In the genomic region with DNA sequence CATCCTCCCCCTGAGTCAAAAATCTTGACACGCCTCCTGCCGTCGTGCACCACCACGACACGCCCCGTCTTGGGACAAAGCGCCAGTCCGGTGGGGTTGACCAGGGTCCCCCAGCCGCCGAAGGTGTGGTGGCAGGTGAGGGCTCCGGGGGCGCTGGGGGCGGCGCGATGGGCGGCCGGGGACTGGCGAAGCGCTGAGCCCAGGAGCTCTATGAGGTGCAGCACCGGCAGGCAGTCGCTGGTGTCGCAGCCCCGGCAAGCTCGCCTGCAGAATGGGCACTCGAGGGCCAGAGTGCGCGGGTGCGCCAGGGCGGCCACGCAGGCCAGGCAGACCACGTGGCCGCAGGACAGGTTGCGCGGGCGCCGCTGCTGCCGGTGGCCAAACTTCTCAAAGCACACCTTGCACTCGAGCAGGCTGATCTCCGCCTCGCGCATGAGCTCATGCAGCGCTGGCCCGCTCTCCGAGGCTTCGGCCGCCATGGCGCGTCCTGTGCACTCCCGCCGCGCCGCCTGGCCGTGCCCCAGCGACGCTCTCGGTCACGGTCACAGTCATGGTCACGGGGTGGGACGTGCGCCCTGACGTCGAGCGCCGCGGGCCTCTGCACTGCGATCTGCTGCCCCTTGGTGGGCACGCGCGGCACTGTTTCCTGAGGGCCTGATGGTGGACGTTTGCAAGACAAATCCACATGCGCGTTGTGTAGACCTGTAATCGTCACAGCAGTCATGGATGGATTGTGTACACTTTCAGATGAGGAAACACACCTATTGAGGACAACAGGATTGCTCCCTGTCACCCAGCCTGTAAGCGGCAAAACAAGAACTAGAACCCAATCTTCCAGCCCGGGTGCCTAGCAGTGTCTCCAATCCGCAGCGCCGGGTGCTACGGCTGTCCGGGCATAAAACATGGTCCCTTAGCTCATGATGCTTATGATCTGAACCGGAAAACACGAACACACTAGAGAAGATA, we compare ENCODE assay signal across 1 cellular context.
TF ChIP-seq lines count a peak whose summit lies in the region.

A gene (minus strand): TSS at position 550 of the 966 bp plus-strand sequence. CDS start 71 bp downstream, at position 479.

TF ChIP-seq in HepG2, 621 proteins besides CTCF, POLR2A, EP300 and RAD21 (continued from another document and continues in another):
- TF ChIP-seq, protein P1, sequence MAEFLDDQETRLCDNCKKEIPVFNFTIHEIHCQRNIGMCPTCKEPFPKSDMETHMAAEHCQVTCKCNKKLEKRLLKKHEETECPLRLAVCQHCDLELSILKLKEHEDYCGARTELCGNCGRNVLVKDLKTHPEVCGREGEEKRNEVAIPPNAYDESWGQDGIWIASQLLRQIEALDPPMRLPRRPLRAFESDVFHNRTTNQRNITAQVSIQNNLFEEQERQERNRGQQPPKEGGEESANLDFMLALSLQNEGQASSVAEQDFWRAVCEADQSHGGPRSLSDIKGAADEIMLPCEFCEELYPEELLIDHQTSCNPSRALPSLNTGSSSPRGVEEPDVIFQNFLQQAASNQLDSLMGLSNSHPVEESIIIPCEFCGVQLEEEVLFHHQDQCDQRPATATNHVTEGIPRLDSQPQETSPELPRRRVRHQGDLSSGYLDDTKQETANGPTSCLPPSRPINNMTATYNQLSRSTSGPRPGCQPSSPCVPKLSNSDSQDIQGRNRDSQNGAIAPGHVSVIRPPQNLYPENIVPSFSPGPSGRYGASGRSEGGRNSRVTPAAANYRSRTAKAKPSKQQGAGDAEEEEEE (CRISPR knock-in tag; IDR thresholded peaks at IDR 0.05; ENCODE audit: borderline replicate concordance) = peak; percentile 82; the same call in 1 of the 2 replicates
- TF ChIP-seq, protein P2, sequence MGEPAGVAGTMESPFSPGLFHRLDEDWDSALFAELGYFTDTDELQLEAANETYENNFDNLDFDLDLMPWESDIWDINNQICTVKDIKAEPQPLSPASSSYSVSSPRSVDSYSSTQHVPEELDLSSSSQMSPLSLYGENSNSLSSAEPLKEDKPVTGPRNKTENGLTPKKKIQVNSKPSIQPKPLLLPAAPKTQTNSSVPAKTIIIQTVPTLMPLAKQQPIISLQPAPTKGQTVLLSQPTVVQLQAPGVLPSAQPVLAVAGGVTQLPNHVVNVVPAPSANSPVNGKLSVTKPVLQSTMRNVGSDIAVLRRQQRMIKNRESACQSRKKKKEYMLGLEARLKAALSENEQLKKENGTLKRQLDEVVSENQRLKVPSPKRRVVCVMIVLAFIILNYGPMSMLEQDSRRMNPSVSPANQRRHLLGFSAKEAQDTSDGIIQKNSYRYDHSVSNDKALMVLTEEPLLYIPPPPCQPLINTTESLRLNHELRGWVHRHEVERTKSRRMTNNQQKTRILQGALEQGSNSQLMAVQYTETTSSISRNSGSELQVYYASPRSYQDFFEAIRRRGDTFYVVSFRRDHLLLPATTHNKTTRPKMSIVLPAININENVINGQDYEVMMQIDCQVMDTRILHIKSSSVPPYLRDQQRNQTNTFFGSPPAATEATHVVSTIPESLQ (CRISPR knock-in tag; conservative IDR thresholded peaks at IDR 0.05) = 0 out of 2 replicates have a peak, but pooled peaks have one; percentile 83
- TF ChIP-seq ZNF225 (CRISPR knock-in tag; IDR thresholded peaks at IDR 0.05) (peak; percentile 86), FOXC1 (CRISPR knock-in tag; IDR thresholded peaks at IDR 0.05; ENCODE audit: borderline replicate concordance) (peak; percentile 89), KDM5B (CRISPR knock-in tag; IDR thresholded peaks at IDR 0.05; ENCODE audit: borderline replicate concordance) (peak; percentile 98), GTF3A (CRISPR knock-in tag; conservative IDR thresholded peaks at IDR 0.05) (peak; percentile 88; the same call in 1 of the 2 replicates), SP4 (CRISPR knock-in tag; IDR thresholded peaks at IDR 0.05) (peak; percentile 88; the same call in 1 of the 2 replicates), NR2C2 (CRISPR knock-in tag; IDR thresholded peaks at IDR 0.05; ENCODE audit: borderline replicate concordance) (peak; percentile 88), ZBTB42 (CRISPR knock-in tag; IDR thresholded peaks at IDR 0.05) (0 out of 2 replicates have a peak, but pooled peaks have one; percentile 47), ZNF253 (CRISPR knock-in tag; IDR thresholded peaks at IDR 0.05; ENCODE audit: borderline replicate concordance) (0 out of 2 replicates have a peak, but pooled peaks have one; percentile 50), DPF2 (CRISPR knock-in tag; IDR thresholded peaks at IDR 0.05; ENCODE audit: borderline replicate concordance, low read depth) (peak; percentile 77; the same call in 1 of the 2 replicates), NR2F6 (IDR thresholded peaks at IDR 0.05) (no peak), NR2F6 (CRISPR knock-in tag; IDR thresholded peaks at IDR 0.05) (peak; percentile 91), MBNL3 (CRISPR knock-in tag; conservative IDR thresholded peaks at IDR 0.05) (no peak), BHLHE40 (IDR thresholded peaks at IDR 0.05; ENCODE audit: low read length) (peak; percentile 86), NFYB (CRISPR knock-in tag; IDR thresholded peaks at IDR 0.05) (peak; percentile 56), NR2F1 (CRISPR knock-in tag; IDR thresholded peaks at IDR 0.05) (peak in 1 of 2 experiments; percentile 75; a peak in 2 of 4 replicates), ZNF747 (CRISPR knock-in tag; IDR thresholded peaks at IDR 0.05; ENCODE audit: borderline replicate concordance) (peak; percentile 81), ZMAT3 (CRISPR knock-in tag; conservative IDR thresholded peaks at IDR 0.05) (peak; percentile 94; the same call in 1 of the 2 replicates), ATAD3A (CRISPR knock-in tag; IDR thresholded peaks at IDR 0.05) (no peak; the same call in 1 of the 2 replicates), ZFP36L1 (CRISPR knock-in tag; IDR thresholded peaks at IDR 0.05) (no peak), HCFC1 (IDR thresholded peaks at IDR 0.05; ENCODE audit: low read depth, low read length) (no peak; the same call in 1 of the 2 replicates), SP140L (CRISPR knock-in tag; IDR thresholded peaks at IDR 0.05; ENCODE audit: borderline replicate concordance) (peak; percentile 85; the same call in 1 of the 2 replicates), ZNF205 (CRISPR knock-in tag; IDR thresholded peaks at IDR 0.05) (peak; percentile 95), ZNF883 (CRISPR knock-in tag; IDR thresholded peaks at IDR 0.05; ENCODE audit: not compliant biosample characterization) (peak; percentile 95)
- TF ChIP-seq, protein P3, sequence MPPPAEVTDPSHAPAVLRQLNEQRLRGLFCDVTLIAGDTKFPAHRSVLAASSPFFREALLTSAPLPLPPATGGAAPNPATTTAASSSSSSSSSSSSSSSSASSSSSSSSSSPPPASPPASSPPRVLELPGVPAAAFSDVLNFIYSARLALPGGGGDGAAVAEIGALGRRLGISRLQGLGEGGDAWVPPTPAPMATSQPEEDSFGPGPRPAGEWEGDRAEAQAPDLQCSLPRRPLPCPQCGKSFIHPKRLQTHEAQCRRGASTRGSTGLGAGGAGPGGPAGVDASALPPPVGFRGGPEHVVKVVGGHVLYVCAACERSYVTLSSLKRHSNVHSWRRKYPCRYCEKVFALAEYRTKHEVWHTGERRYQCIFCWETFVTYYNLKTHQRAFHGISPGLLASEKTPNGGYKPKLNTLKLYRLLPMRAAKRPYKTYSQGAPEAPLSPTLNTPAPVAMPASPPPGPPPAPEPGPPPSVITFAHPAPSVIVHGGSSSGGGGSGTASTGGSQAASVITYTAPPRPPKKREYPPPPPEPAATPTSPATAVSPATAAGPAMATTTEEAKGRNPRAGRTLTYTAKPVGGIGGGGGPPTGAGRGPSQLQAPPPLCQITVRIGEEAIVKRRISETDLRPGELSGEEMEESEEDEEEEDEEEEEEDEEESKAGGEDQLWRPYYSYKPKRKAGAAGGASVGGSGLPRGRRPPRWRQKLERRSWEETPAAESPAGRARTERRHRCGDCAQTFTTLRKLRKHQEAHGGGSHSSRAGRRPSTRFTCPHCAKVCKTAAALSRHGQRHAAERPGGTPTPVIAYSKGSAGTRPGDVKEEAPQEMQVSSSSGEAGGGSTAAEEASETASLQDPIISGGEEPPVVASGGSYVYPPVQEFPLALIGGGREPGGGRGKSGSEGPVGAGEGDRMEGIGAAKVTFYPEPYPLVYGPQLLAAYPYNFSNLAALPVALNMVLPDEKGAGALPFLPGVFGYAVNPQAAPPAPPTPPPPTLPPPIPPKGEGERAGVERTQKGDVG (CRISPR knock-in tag; IDR thresholded peaks at IDR 0.05; ENCODE audit: borderline replicate concordance) = peak; percentile 84; the same call in 1 of the 2 replicates
- TF ChIP-seq, protein P4, sequence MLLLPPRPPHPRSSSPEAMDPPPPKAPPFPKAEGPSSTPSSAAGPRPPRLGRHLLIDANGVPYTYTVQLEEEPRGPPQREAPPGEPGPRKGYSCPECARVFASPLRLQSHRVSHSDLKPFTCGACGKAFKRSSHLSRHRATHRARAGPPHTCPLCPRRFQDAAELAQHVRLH (CRISPR knock-in tag; IDR thresholded peaks at IDR 0.05; ENCODE audit: borderline replicate concordance, low read depth) = peak; percentile 100
- TF ChIP-seq, protein P5, sequence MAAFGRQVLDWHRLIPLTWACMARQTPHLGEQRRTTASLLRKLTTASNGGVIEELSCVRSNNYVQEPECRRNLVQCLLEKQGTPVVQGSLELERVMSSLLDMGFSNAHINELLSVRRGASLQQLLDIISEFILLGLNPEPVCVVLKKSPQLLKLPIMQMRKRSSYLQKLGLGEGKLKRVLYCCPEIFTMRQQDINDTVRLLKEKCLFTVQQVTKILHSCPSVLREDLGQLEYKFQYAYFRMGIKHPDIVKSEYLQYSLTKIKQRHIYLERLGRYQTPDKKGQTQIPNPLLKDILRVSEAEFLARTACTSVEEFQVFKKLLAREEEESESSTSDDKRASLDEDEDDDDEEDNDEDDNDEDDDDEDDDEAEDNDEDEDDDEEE (CRISPR knock-in tag; IDR thresholded peaks at IDR 0.05) = peak; percentile 75; the same call in 1 of the 2 replicates
- TF ChIP-seq, protein P6, sequence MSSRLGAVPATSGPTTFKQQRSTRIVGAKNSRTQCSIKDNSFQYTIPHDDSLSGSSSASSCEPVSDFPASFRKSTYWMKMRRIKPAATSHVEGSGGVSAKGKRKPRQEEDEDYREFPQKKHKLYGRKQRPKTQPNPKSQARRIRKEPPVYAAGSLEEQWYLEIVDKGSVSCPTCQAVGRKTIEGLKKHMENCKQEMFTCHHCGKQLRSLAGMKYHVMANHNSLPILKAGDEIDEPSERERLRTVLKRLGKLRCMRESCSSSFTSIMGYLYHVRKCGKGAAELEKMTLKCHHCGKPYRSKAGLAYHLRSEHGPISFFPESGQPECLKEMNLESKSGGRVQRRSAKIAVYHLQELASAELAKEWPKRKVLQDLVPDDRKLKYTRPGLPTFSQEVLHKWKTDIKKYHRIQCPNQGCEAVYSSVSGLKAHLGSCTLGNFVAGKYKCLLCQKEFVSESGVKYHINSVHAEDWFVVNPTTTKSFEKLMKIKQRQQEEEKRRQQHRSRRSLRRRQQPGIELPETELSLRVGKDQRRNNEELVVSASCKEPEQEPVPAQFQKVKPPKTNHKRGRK (CRISPR knock-in tag; IDR thresholded peaks at IDR 0.05) = peak; percentile 87
- TF ChIP-seq, protein P7, sequence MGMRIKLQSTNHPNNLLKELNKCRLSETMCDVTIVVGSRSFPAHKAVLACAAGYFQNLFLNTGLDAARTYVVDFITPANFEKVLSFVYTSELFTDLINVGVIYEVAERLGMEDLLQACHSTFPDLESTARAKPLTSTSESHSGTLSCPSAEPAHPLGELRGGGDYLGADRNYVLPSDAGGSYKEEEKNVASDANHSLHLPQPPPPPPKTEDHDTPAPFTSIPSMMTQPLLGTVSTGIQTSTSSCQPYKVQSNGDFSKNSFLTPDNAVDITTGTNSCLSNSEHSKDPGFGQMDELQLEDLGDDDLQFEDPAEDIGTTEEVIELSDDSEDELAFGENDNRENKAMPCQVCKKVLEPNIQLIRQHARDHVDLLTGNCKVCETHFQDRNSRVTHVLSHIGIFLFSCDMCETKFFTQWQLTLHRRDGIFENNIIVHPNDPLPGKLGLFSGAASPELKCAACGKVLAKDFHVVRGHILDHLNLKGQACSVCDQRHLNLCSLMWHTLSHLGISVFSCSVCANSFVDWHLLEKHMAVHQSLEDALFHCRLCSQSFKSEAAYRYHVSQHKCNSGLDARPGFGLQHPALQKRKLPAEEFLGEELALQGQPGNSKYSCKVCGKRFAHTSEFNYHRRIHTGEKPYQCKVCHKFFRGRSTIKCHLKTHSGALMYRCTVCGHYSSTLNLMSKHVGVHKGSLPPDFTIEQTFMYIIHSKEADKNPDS (CRISPR knock-in tag; IDR thresholded peaks at IDR 0.05) = 0 out of 2 replicates have a peak, but pooled peaks have one; percentile 45
- TF ChIP-seq, protein P8, sequence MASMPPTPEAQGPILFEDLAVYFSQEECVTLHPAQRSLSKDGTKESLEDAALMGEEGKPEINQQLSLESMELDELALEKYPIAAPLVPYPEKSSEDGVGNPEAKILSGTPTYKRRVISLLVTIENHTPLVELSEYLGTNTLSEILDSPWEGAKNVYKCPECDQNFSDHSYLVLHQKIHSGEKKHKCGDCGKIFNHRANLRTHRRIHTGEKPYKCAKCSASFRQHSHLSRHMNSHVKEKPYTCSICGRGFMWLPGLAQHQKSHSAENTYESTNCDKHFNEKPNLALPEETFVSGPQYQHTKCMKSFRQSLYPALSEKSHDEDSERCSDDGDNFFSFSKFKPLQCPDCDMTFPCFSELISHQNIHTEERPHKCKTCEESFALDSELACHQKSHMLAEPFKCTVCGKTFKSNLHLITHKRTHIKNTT (CRISPR knock-in tag; IDR thresholded peaks at IDR 0.05) = no peak
- TF ChIP-seq, protein P9, sequence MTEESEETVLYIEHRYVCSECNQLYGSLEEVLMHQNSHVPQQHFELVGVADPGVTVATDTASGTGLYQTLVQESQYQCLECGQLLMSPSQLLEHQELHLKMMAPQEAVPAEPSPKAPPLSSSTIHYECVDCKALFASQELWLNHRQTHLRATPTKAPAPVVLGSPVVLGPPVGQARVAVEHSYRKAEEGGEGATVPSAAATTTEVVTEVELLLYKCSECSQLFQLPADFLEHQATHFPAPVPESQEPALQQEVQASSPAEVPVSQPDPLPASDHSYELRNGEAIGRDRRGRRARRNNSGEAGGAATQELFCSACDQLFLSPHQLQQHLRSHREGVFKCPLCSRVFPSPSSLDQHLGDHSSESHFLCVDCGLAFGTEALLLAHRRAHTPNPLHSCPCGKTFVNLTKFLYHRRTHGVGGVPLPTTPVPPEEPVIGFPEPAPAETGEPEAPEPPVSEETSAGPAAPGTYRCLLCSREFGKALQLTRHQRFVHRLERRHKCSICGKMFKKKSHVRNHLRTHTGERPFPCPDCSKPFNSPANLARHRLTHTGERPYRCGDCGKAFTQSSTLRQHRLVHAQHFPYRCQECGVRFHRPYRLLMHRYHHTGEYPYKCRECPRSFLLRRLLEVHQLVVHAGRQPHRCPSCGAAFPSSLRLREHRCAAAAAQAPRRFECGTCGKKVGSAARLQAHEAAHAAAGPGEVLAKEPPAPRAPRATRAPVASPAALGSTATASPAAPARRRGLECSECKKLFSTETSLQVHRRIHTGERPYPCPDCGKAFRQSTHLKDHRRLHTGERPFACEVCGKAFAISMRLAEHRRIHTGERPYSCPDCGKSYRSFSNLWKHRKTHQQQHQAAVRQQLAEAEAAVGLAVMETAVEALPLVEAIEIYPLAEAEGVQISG (CRISPR knock-in tag; IDR thresholded peaks at IDR 0.05) = peak; percentile 94
- TF ChIP-seq, protein P10, sequence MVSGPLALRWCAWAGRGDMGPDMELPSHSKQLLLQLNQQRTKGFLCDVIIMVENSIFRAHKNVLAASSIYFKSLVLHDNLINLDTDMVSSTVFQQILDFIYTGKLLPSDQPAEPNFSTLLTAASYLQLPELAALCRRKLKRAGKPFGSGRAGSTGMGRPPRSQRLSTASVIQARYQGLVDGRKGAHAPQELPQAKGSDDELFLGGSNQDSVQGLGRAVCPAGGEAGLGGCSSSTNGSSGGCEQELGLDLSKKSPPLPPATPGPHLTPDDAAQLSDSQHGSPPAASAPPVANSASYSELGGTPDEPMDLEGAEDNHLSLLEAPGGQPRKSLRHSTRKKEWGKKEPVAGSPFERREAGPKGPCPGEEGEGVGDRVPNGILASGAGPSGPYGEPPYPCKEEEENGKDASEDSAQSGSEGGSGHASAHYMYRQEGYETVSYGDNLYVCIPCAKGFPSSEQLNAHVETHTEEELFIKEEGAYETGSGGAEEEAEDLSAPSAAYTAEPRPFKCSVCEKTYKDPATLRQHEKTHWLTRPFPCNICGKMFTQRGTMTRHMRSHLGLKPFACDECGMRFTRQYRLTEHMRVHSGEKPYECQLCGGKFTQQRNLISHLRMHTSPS (CRISPR knock-in tag; IDR thresholded peaks at IDR 0.05; ENCODE audit: low read depth) = peak; percentile 81; the same call in 1 of the 2 replicates
